ENCODE assay signal across 26 cellular contexts in the genomic region with DNA sequence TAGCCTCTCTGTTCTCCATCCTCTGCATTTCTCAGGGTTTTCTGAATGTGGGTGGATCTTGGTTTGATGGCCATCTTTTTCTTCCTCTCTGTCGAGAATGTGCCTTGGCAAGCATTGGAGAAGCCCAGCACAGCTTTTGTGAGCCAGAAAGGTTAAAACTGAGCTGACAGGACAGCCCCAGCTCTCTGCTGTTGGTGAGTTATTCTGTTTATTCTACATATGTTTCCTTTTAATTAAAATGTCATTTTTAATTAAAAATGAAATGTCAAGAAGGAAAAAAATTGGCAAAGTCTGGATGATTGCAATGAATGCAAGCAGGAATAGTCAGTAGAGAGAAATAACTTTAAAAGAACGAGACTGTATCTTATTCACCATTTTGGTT.
"Had no signal": no experiment of that assay in that cellular context is flagged by ENCODE, and none has a peak within 500 bp of the region (broad histone marks: within the 10 kb centered on the region; RNA-seq: fewer than 3 reads in every experiment).

No MANE protein-coding gene starts in this region.

- H3K27me3 ChIP-seq: esophagus squamous epithelium, foreskin keratinocyte, heart right ventricle, left lung, right lobe of liver had no signal

- H3K4me1 ChIP-seq: esophagus squamous epithelium, foreskin keratinocyte, left lung, parathyroid adenoma, psoas muscle, right lobe of liver had no signal

- H3K36me3 ChIP-seq: esophagus squamous epithelium, heart right ventricle, left lung, right lobe of liver, thoracic aorta had no signal

- H3K9ac ChIP-seq: parathyroid adenoma had no signal

- DNase-seq: activated CD4-positive, alpha-beta memory T cell treated with anti-CD3 and anti-CD28 coated beads, Interleukin-2, amount 10 ng/mL, durations not matched to agents 7 days and 5 days; activated CD4-positive, alpha-beta T cell treated with anti-CD3 and anti-CD28 coated beads, Interleukin-2, amount 10 ng/mL, durations not matched to agents 24 days and 14 days; activated CD4-positive, CD25-positive, alpha-beta regulatory T cell treated with anti-CD3 and anti-CD28 coated beads, Interleukin-2, amount 50 U/mL, for 72 hours; activated gamma-delta T cell treated with Interleukin-2 at 50 U/mL for 16 hours; activated naive CD8-positive, alpha-beta T cell treated with anti-CD3 and anti-CD28 coated beads, Interleukin-2, amount 50 U/mL, for 24 hours; activated T-cell treated with anti-CD3 and anti-CD28 coated beads, Interleukin-2, amount 50 U/mL, for 4 hours; effector CD8-positive, alpha-beta T cell; esophagus squamous epithelium; foreskin keratinocyte; heart right ventricle; kidney glomerular epithelial cell; left lung; mucosa of descending colon; psoas muscle; right lobe of liver; stimulated activated CD4-positive, alpha-beta T cell treated with anti-CD3 and anti-CD28 coated beads, Interleukin-12 subunit alpha, Interleukin-12 subunit beta, amount 100 ng/mL, for 4 hours; stimulated activated CD4-positive, alpha-beta T cell treated with anti-CD3 and anti-CD28 coated beads, Interleukin-4, amount 100 ng/mL, for 24 hours; T-helper 2 cell; trophoblast cell had no signal

- H3K27ac ChIP-seq: epithelial cell of prostate, esophagus squamous epithelium, foreskin keratinocyte, heart right ventricle, left lung, parathyroid adenoma, psoas muscle, right lobe of liver, skin epidermis, thoracic aorta had no signal

- H3K79me2 ChIP-seq: parathyroid adenoma had no signal

- H3K4me3 ChIP-seq: esophagus squamous epithelium, heart right ventricle, left lung, mucosa of descending colon, psoas muscle, right lobe of liver, skin epidermis, thoracic aorta had no signal

- ATAC-seq: activated naive CD8-positive, alpha-beta T cell treated with anti-CD3 and anti-CD28 coated beads, Interleukin-2, amount 50 U/mL, for 24 hours; activated T-cell treated with anti-CD3 and anti-CD28 coated beads, Interleukin-2, amount 50 U/mL, for 4 hours; activated T-helper 17 cell treated with anti-CD3 and anti-CD28 coated beads, Interleukin-2, amount 50 U/mL, for 72 hours; foreskin keratinocyte; left lung; mucosa of descending colon; natural killer cell treated with Interleukin-12 subunit alpha and Interleukin-12 subunit beta and Interleukin-15 and Interleukin-18, amount 100 ng/mL, for 72 hours; psoas muscle; right lobe of liver; stimulated activated effector memory CD8-positive, alpha-beta T cell treated with anti-CD3 and anti-CD28 coated beads, Interleukin-12 subunit alpha, Interleukin-12 subunit beta, amount 100 ng/mL, for 72 hours had no signal

- H3K9me3 ChIP-seq: esophagus squamous epithelium, mucosa of descending colon, psoas muscle, right lobe of liver had no signal

- H2AFZ ChIP-seq: parathyroid adenoma had no signal
